22 cellular contexts compared by ENCODE assay signal in genomic region chr15:69603369-69604049, GRCh38.
"Had no signal": no experiment of that assay in that cellular context is flagged by ENCODE, and none has a peak within 500 bp of the region (broad histone marks: within the 10 kb centered on the region; RNA-seq: fewer than 3 reads in every experiment).

No MANE protein-coding gene starts in this region.

- H3K36me3 Mint-ChIP-seq: brain; natural killer cell; stimulated activated memory B cell treated with anti-CD40 and anti-IgM and Interleukin-4, amounts not matched to agents 10 μg/mL and 1 μg/mL and 100 μg/mL, for 72 hours had no signal

- H3K27me3 ChIP-seq: upper lobe of left lung had no signal

- H3K4me3 ChIP-seq: psoas muscle, skin epidermis, thoracic aorta, upper lobe of left lung had no signal

- H3K9me3 ChIP-seq: psoas muscle, thoracic aorta, upper lobe of left lung had no signal

- DNase-seq: activated CD4-positive, alpha-beta T cell treated with anti-CD3 and anti-CD28 coated beads for 1 hour; activated CD4-positive, alpha-beta T cell treated with anti-CD3 and anti-CD28 coated beads, Interleukin-2, amount 50 U/mL, for 1 hour; activated CD8-positive, alpha-beta memory T cell treated with anti-CD3 and anti-CD28 coated beads, Interleukin-2, amount 50 U/mL, for 4 hours; activated CD8-positive, alpha-beta T cell treated with anti-CD3 and anti-CD28 coated beads, Interleukin-2, amount 10 ng/mL, durations not matched to agents 7 days and 5 days; activated effector memory CD4-positive, alpha-beta T cell treated with Interleukin-2 at 50 U/mL for 16 hours; activated naive CD4-positive, alpha-beta T cell treated with anti-CD3 and anti-CD28 coated beads for 36 hours; anterior cingulate cortex; effector CD4-positive, alpha-beta T cell; foreskin melanocyte; kidney; natural killer cell; psoas muscle; right cardiac atrium; stimulated activated CD4-positive, alpha-beta T cell treated with anti-CD3 and anti-CD28 coated beads, Interleukin-1b, Interleukin-23, amount 100 ng/mL, for 48 hours had no signal

- H3K9me3 Mint-ChIP-seq: activated naive CD4-positive, alpha-beta T cell treated with anti-CD3 and anti-CD28 coated beads for 36 hours; dendritic cell treated with granulocyte-macrophage colony-stimulating factor and Interleukin-4, amounts not matched to agents 40 ng/mL and 50 ng/mL, for 4 days; natural killer cell; stimulated activated memory B cell treated with anti-CD40 and anti-IgM and Interleukin-4, amounts not matched to agents 10 μg/mL and 1 μg/mL and 100 μg/mL, for 72 hours had no signal

- H3K36me3 ChIP-seq: thoracic aorta, upper lobe of left lung, WERI-Rb-1 had no signal

- H3K27ac Mint-ChIP-seq: activated CD8-positive, alpha-beta T cell treated with anti-CD3 and anti-CD28 coated beads, Interleukin-2, amount 10 ng/mL, durations not matched to agents 7 days and 5 days; activated naive CD4-positive, alpha-beta T cell treated with anti-CD3 and anti-CD28 coated beads for 36 hours; dendritic cell treated with granulocyte-macrophage colony-stimulating factor and Interleukin-4, amounts not matched to agents 40 ng/mL and 50 ng/mL, for 4 days; natural killer cell; stimulated activated memory B cell treated with anti-CD40 and anti-IgM and Interleukin-4, amounts not matched to agents 10 μg/mL and 1 μg/mL and 100 μg/mL, for 72 hours had no signal

- H3K27ac ChIP-seq: psoas muscle, skin epidermis, thoracic aorta, upper lobe of left lung, WERI-Rb-1 had no signal

- H3K4me3 Mint-ChIP-seq: activated CD8-positive, alpha-beta T cell treated with anti-CD3 and anti-CD28 coated beads, Interleukin-2, amount 10 ng/mL, durations not matched to agents 7 days and 5 days; activated naive CD4-positive, alpha-beta T cell treated with anti-CD3 and anti-CD28 coated beads for 36 hours; brain; dendritic cell treated with granulocyte-macrophage colony-stimulating factor and Interleukin-4, amounts not matched to agents 40 ng/mL and 50 ng/mL, for 4 days; natural killer cell; stimulated activated memory B cell treated with anti-CD40 and anti-IgM and Interleukin-4, amounts not matched to agents 10 μg/mL and 1 μg/mL and 100 μg/mL, for 72 hours had no signal

- ATAC-seq: activated CD8-positive, alpha-beta T cell treated with anti-CD3 and anti-CD28 coated beads, Interleukin-2, amount 10 ng/mL, durations not matched to agents 7 days and 5 days; natural killer cell; psoas muscle; right cardiac atrium; SK-N-SH treated with all-trans-retinoic acid at 6 μM for 48 hours; stimulated activated memory B cell treated with anti-CD40 and anti-IgM and Interleukin-4, amounts not matched to agents 10 μg/mL and 1 μg/mL and 100 μg/mL, for 72 hours had no signal
